Comparison of ENCODE assay signal across 1 cellular context in genomic region chr7:105012503-105013282, GRCh38.
TF ChIP-seq lines count a peak whose summit lies in the region.

No MANE protein-coding gene starts in this region.

TF ChIP-seq in HEK293, 187 proteins besides CTCF, POLR2A, EP300 and RAD21 (continued from another document and continues in another):
- TF ChIP-seq ZNF518A (tag by site-specific recombination; conservative IDR thresholded peaks at IDR 0.05; ENCODE audit: low read depth) (no peak), IKZF3 (tag by site-specific recombination; IDR thresholded peaks at IDR 0.05) (peak; percentile 81), ZNF624 (tag by site-specific recombination; IDR thresholded peaks at IDR 0.05) (no peak), ZNF626 (tag by site-specific recombination; IDR thresholded peaks at IDR 0.05) (no peak), ZNF138 (tag by site-specific recombination; IDR thresholded peaks at IDR 0.05; ENCODE audit: borderline replicate concordance) (no peak), ZNF544 (tag by site-specific recombination; IDR thresholded peaks at IDR 0.05) (no peak), ZNF18 (tag by site-specific recombination; IDR thresholded peaks at IDR 0.05) (peak; percentile 78), TSHZ1 (tag by site-specific recombination; IDR thresholded peaks at IDR 0.05; ENCODE audit: borderline replicate concordance) (peak; percentile 89), ZNF558 (tag by site-specific recombination; IDR thresholded peaks at IDR 0.05) (peak; percentile 10; the same call in 1 of the 2 replicates), ZNF155 (tag by site-specific recombination; IDR thresholded peaks at IDR 0.05) (no peak), ZNF510 (tag by site-specific recombination; IDR thresholded peaks at IDR 0.05; ENCODE audit: insufficient replicate concordance) (no peak), ZSCAN18 (tag by site-specific recombination; IDR thresholded peaks at IDR 0.05) (0 out of 2 replicates have a peak, but pooled peaks have one; percentile 15), ATF2 (tag by site-specific recombination; IDR thresholded peaks at IDR 0.05; ENCODE audit: low read depth) (peak; percentile 99), PRDM4 (tag by site-specific recombination; IDR thresholded peaks at IDR 0.05) (peak; percentile 81), OSR2 (tag by site-specific recombination; IDR thresholded peaks at IDR 0.05) (0 out of 2 replicates have a peak, but pooled peaks have one; percentile 32), ZNF133 (tag by site-specific recombination; IDR thresholded peaks at IDR 0.05) (no peak), ZNF404 (tag by site-specific recombination; IDR thresholded peaks at IDR 0.05) (no peak), ZNF785 (tag by site-specific recombination; IDR thresholded peaks at IDR 0.05) (no peak), ZNF585B (tag by site-specific recombination; IDR thresholded peaks at IDR 0.05) (no peak), ZNF2 (tag by site-specific recombination; IDR thresholded peaks at IDR 0.05) (peak; percentile 89), YY1 (tag by site-specific recombination; IDR thresholded peaks at IDR 0.05) (peak; percentile 96), ZNF311 (tag by site-specific recombination; IDR thresholded peaks at IDR 0.05; ENCODE audit: borderline replicate concordance) (no peak), MZF1 (tag by site-specific recombination; IDR thresholded peaks at IDR 0.05; ENCODE audit: borderline replicate concordance) (no peak), SP2 (tag by site-specific recombination; IDR thresholded peaks at IDR 0.05) (peak; percentile 91), ZNF449 (tag by site-specific recombination; IDR thresholded peaks at IDR 0.05) (peak; percentile 81)
- TF ChIP-seq, protein P1, sequence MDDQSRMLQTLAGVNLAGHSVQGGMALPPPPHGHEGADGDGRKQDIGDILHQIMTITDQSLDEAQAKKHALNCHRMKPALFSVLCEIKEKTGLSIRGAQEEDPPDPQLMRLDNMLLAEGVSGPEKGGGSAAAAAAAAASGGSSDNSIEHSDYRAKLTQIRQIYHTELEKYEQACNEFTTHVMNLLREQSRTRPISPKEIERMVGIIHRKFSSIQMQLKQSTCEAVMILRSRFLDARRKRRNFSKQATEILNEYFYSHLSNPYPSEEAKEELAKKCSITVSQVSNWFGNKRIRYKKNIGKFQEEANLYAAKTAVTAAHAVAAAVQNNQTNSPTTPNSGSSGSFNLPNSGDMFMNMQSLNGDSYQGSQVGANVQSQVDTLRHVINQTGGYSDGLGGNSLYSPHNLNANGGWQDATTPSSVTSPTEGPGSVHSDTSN (CRISPR knock-in tag; IDR thresholded peaks at IDR 0.05), result peak; percentile 92
- TF ChIP-seq, protein P2, sequence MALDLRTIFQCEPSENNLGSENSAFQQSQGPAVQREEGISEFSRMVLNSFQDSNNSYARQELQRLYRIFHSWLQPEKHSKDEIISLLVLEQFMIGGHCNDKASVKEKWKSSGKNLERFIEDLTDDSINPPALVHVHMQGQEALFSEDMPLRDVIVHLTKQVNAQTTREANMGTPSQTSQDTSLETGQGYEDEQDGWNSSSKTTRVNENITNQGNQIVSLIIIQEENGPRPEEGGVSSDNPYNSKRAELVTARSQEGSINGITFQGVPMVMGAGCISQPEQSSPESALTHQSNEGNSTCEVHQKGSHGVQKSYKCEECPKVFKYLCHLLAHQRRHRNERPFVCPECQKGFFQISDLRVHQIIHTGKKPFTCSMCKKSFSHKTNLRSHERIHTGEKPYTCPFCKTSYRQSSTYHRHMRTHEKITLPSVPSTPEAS (tag by site-specific recombination; IDR thresholded peaks at IDR 0.05), result peak; percentile 27; the same call in 1 of the 2 replicates
- TF ChIP-seq, protein P3, sequence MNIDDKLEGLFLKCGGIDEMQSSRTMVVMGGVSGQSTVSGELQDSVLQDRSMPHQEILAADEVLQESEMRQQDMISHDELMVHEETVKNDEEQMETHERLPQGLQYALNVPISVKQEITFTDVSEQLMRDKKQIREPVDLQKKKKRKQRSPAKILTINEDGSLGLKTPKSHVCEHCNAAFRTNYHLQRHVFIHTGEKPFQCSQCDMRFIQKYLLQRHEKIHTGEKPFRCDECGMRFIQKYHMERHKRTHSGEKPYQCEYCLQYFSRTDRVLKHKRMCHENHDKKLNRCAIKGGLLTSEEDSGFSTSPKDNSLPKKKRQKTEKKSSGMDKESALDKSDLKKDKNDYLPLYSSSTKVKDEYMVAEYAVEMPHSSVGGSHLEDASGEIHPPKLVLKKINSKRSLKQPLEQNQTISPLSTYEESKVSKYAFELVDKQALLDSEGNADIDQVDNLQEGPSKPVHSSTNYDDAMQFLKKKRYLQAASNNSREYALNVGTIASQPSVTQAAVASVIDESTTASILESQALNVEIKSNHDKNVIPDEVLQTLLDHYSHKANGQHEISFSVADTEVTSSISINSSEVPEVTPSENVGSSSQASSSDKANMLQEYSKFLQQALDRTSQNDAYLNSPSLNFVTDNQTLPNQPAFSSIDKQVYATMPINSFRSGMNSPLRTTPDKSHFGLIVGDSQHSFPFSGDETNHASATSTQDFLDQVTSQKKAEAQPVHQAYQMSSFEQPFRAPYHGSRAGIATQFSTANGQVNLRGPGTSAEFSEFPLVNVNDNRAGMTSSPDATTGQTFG (tag by site-specific recombination; IDR thresholded peaks at IDR 0.05; ENCODE audit: borderline replicate concordance), result peak; percentile 14; the same call in 1 of the 2 replicates
